ENCODE assay signal across 17 cellular contexts in genomic region chr10:122863216-122863615, GRCh38. TPM values are rescaled to one million over a fixed set of nuclear protein-coding genes. Genes with fewer than 3 reads are reported as not detected.
"Had no signal": no experiment of that assay in that cellular context is flagged by ENCODE, and none has a peak within 500 bp of the region (broad histone marks: within the 10 kb centered on the region; RNA-seq: fewer than 3 reads in every experiment).

No MANE protein-coding gene starts in this region.

- H3K27ac ChIP-seq: esophagus muscularis mucosa, left ventricle myocardium inferior, lower lobe of right lung, psoas muscle had no signal

- H3K27me3 ChIP-seq: esophagus muscularis mucosa, foreskin keratinocyte had no signal

- H3K36me3 ChIP-seq: esophagus muscularis mucosa, left ventricle myocardium inferior, lower lobe of right lung had no signal

- DNase-seq: effector memory CD4-positive, alpha-beta T cell; foreskin keratinocyte; kidney; left cardiac atrium; left ventricle myocardium inferior; lower lobe of right lung; midbrain; naive B cell; occipital lobe; psoas muscle; small intestine; stimulated activated CD4-positive, alpha-beta T cell treated with anti-CD3 and anti-CD28 coated beads, Interleukin-12 subunit alpha, Interleukin-12 subunit beta, amount 100 ng/mL, for 4 hours; stimulated activated naive CD4-positive, alpha-beta T cell treated with Interleukin-2 at 50 U/mL for 16 hours; trophoblast cell had no signal

- ATAC-seq: foreskin keratinocyte, left cardiac atrium, lower lobe of right lung, psoas muscle, sciatic nerve had no signal

- H3K4me1 ChIP-seq: left ventricle myocardium inferior, lower lobe of right lung had no signal

- H3K4me3 ChIP-seq: esophagus muscularis mucosa, left ventricle myocardium inferior, lower lobe of right lung, psoas muscle had no signal

- H3K9me3 ChIP-seq: esophagus muscularis mucosa, left ventricle myocardium inferior, lower lobe of right lung, psoas muscle had no signal

RNA-seq across cellular contexts. Expression of gene FAM24A, which starts 47.2 kb away (rescaled TPM):
- total RNA-seq: esophagus muscularis mucosa, foreskin keratinocyte, kidney, left cardiac atrium, left ventricle myocardium inferior, lower lobe of right lung, occipital lobe, psoas muscle, sciatic nerve had no signal
- polyA plus RNA-seq: foreskin keratinocyte, psoas muscle, small intestine, thymus had no signal
